ENCODE assay signal across 1 cellular context in genomic region chr3:46693897-46694235, GRCh38.
TF ChIP-seq lines count a peak whose summit lies in the region.

No MANE protein-coding gene starts in this region.

TF ChIP-seq in endothelial cell of umbilical vein, 7 proteins besides CTCF, POLR2A, EP300 and RAD21:
- TF ChIP-seq EZH2 (IDR thresholded peaks at IDR 0.05; ENCODE audit: borderline replicate concordance, low read depth, low read length, severe bottlenecking) (no peak), JUN (IDR thresholded peaks at IDR 0.05; ENCODE audit: borderline replicate concordance, insufficient read depth, insufficient read length, low read depth) (no peak), GATA2 (IDR thresholded peaks at IDR 0.05; ENCODE audit: insufficient read depth, insufficient read length, low read depth, low read length) (no peak), POLR2AphosphoS5 (IDR thresholded peaks at IDR 0.05; ENCODE audit: insufficient read depth, low read depth, low read length) (no peak)
